1 cellular context compared by ENCODE assay signal in genomic region chr5:148760945-148761638, GRCh38.
TF ChIP-seq lines count a peak whose summit lies in the region.

No MANE protein-coding gene starts in this region.

TF ChIP-seq in WTC11, 78 proteins besides CTCF, POLR2A, EP300 and RAD21 (continued from another document):
- no peak for TF ChIP-seq JUN (CRISPR knock-in tag; IDR thresholded peaks at IDR 0.05)
- TF ChIP-seq MYBL2 (CRISPR knock-in tag; IDR thresholded peaks at IDR 0.05): no peak
- no peak for TF ChIP-seq TEAD1 (CRISPR knock-in tag; IDR thresholded peaks at IDR 0.05)
- TF ChIP-seq ERG (CRISPR knock-in tag; IDR thresholded peaks at IDR 0.05): no peak
- TF ChIP-seq USF1 (CRISPR knock-in tag; IDR thresholded peaks at IDR 0.05): no peak
- no peak for TF ChIP-seq ZNF232 (CRISPR knock-in tag; IDR thresholded peaks at IDR 0.05)
- no peak for TF ChIP-seq NR1H2 (CRISPR knock-in tag; IDR thresholded peaks at IDR 0.05)
- no peak for TF ChIP-seq PREB (CRISPR knock-in tag; IDR thresholded peaks at IDR 0.05; ENCODE audit: borderline replicate concordance)
- no peak for TF ChIP-seq TP53 (CRISPR knock-in tag; IDR thresholded peaks at IDR 0.05)
